Comparison of ENCODE assay signal across 1 cellular context in genomic region chr17:82399030-82399429, GRCh38.
TF ChIP-seq lines count a peak whose summit lies in the region.

No MANE protein-coding gene starts in this region.

TF ChIP-seq in WTC11, 78 proteins besides CTCF, POLR2A, EP300 and RAD21 (continued from another document):
- TF ChIP-seq, protein P1, sequence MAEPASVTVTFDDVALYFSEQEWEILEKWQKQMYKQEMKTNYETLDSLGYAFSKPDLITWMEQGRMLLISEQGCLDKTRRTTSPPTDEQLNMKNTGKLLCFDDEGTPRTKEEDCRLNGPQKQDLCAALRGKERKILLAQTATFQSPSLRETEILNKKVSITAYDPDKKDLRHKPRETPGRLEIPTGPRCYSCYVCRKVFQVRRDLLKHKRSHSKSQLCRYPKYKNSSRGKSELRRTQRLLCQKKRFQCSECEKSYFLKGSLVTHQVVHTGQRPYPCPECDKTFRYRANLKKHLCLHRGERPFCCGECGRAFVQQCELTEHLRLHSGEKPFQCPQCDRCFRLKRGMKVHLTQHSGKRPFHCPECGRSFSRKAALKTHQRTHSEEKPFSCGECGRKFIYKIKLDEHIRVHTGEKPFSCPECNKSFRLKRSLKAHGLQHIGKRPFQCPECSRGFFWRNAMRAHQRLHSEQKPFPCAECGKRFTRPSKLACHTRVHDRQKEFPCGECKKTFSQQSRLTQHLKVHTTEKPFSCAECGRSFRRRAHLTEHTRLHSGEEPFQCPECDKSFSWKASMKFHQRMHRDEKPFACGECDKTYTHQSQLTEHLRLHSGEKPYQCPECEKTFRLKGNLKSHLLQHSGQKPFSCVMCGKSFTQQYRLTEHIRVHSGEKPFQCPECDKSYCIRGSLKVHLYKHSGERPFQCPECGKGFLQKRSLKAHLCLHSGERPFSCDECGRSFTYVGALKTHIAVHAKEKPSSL (CRISPR knock-in tag; conservative IDR thresholded peaks at IDR 0.05): no peak
- TF ChIP-seq SP1 (CRISPR knock-in tag; conservative IDR thresholded peaks at IDR 0.05): no peak
- no peak for TF ChIP-seq ATF1 (CRISPR knock-in tag; IDR thresholded peaks at IDR 0.05)
- no peak for TF ChIP-seq ERG (CRISPR knock-in tag; IDR thresholded peaks at IDR 0.05)
